Comparison of ENCODE assay signal across 9 cellular contexts in the genomic region with DNA sequence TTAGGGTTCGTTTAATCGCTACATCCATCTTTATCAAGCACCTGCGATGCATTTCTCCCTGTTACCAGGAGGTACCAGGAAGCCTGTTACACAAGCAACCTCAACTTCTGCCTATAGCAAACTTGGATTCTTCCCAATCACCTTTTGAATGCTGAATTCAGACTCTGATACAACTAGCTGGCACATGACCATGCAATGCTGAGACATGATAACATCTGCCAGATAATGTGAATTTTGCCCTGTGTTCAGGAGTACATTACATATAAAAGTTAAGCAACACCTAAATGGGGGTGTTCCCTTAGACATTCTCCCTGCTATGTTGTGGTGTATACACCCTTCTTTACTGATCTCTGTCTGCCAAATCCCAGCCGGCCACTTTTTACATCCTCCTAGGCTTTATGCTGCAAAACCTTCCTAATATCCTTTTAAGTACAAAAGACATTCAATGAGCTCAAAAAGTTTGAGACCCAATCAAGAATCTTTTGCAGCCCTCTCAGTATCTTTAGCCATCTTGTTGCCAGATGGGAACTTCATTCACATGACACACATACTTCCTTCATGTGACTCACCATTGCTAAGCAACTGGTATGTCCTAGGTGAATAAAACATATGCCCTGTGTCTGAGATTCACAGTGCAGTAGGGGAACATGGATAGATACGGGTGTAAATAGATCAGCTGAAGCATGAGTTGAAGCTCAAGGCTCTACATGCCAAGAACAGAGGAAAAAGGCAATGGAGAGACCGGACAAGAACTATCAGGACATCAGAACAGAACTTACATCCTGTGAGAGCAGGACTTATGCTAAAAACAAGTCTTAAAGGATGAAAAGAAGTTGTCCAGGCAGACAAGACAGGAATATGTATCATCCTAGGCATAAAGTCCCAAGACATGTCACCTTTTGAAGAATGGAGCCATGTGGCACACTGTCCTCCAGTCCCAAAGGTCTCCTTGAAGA.
DNase-seq lines count a peak whose midpoint lies in the region; ATAC-seq and TF ChIP-seq lines count a peak whose summit lies in the region.
"Had no signal": no experiment of that assay in that cellular context is flagged by ENCODE, and none has a peak within 500 bp of the region (broad histone marks: within the 10 kb centered on the region; RNA-seq: fewer than 3 reads in every experiment).

No MANE protein-coding gene starts in this region.

- H3K27ac ChIP-seq in adrenal gland (peak overlapping the region; percentile 38 to 71 (median 52)), stomach smooth muscle (ENCODE audit: low read length) (peak overlapping the region; percentile 58), Karpas-422 (ENCODE audit: low read length) (no peak overlapping the region)
- H3K27ac ChIP-seq: neutrophil had no signal

- intact Hi-C loops in adrenal gland (cut with DNase I), result loop anchor here in 1 of 2 donors (5.0 kb wide), 2 partner anchors 61 to 104 kb away; no protein-coding TSS in a partner anchor

- no peaks in the 10 kb centered on the region for H3K79me2 ChIP-seq in Karpas-422 (ENCODE audit: low read length)

- H3K4me1 Mint-ChIP-seq in HFFc6 (ENCODE audit: low read depth), result peaks cover 62% of the 10 kb centered on the region

- H3K9me3 ChIP-seq in adrenal gland (replicated peaks in 1 of 3) (no peaks in the 10 kb centered on the region), stomach smooth muscle (ENCODE audit: control insufficient read depth in 2 of 2, low read length in 2 of 2) (no peaks in the 10 kb centered on the region), Karpas-422 (ENCODE audit: low read length) (no peaks in the 10 kb centered on the region)
- H3K9me3 ChIP-seq: neutrophil had no signal

- H3K4me3 Mint-ChIP-seq in HFFc6, result peak overlapping the region; percentile 69

- ATAC-seq in GM21390 (IDR thresholded peaks at IDR 0.05; ENCODE audit: unreplicated experiment), result no peak

- WGBS in adrenal gland, 4 donors, result 83 to 87% (median 86%) methylated on average over 6 of the region's 6 CpGs

- H3K36me3 ChIP-seq in adrenal gland (replicated peaks in 1 of 2) (no peaks in the 10 kb centered on the region), stomach smooth muscle (ENCODE audit: control insufficient read depth in 2 of 2, insufficient read depth in 2 of 2, low read length in 2 of 2) (no peaks in the 10 kb centered on the region), Karpas-422 (ENCODE audit: insufficient read depth, low read length) (no peaks in the 10 kb centered on the region)
- H3K36me3 ChIP-seq: neutrophil had no signal

- no peak for TF ChIP-seq POLR2A in adrenal gland (IDR thresholded peaks at IDR 0.05)

- peaks cover 28 to 33% of the 10 kb centered on the region in 2 donors for H3K4me1 ChIP-seq in adrenal gland (replicated peaks in 1 of 2)
- peaks cover 29% of the 10 kb centered on the region for H3K4me1 ChIP-seq in stomach smooth muscle (ENCODE audit: control insufficient read depth, insufficient read depth, low read length)
- peaks cover 2% of the 10 kb centered on the region for H3K4me1 ChIP-seq in Karpas-422 (ENCODE audit: low read length)

- H2AFZ ChIP-seq in Karpas-422 (ENCODE audit: low read length), result no peak overlapping the region

- H3K9ac ChIP-seq in stomach smooth muscle (ENCODE audit: low read length in 2 of 2), result no peak overlapping the region
- H3K9ac ChIP-seq in Karpas-422 (ENCODE audit: low read length), result no peak overlapping the region

- peak overlapping the region; percentile 97 for H3K27ac Mint-ChIP-seq in HFFc6

- H3K4me3 ChIP-seq in adrenal gland (no peak overlapping the region), stomach smooth muscle (ENCODE audit: low read length in 2 of 2) (no peak overlapping the region), Karpas-422 (ENCODE audit: low read length) (no peak overlapping the region)

- H3K36me3 Mint-ChIP-seq in HFFc6 (ENCODE audit: low read depth), result peaks cover 24% of the 10 kb centered on the region

- H3K27me3 ChIP-seq in adrenal gland (no peaks in the 10 kb centered on the region), stomach smooth muscle (ENCODE audit: control insufficient read depth in 1 of 2, insufficient read depth in 2 of 2, low read length in 2 of 2) (no peaks in the 10 kb centered on the region), Karpas-422 (ENCODE audit: low read length) (no peaks in the 10 kb centered on the region)

- H3K4me2 ChIP-seq in Karpas-422 (ENCODE audit: low read depth, low read length, poor library complexity, severe bottlenecking), result no peak overlapping the region

- DNase-seq in HFFc6 (peak; percentile 91), adrenal gland (no peak), hepatic stellate cell (ENCODE audit: low spot score) (peak; percentile 83), Karpas-422 (no peak), SKM-1 treated with dmso at 0.1 percent for 144 hours (lab: John Stamatoyannopoulos, UW; ENCODE audit: unreplicated experiment) (no peak), T-helper 9 cell (no peak)

- TF ChIP-seq CTCF in HFFc6 (IDR thresholded peaks at IDR 0.05) (no peak), adrenal gland (IDR thresholded peaks at IDR 0.05) (no peak)

- peaks cover 7% of the 10 kb centered on the region; the same call in 1 of the 2 replicates for H4K20me1 ChIP-seq in Karpas-422 (ENCODE audit: insufficient read depth, low read depth, low read length)

- peaks cover 2% of the 10 kb centered on the region; the same call in 1 of the 2 replicates for H3K27me3 Mint-ChIP-seq in HFFc6 (ENCODE audit: insufficient read depth)

- no peaks in the 10 kb centered on the region for H3K9me3 Mint-ChIP-seq in HFFc6

- no peaks in the 10 kb centered on the region for H3K9me2 ChIP-seq in Karpas-422 (replicated peaks; ENCODE audit: insufficient read depth, low read length)

Comparison
In these comparisons a context has a peak if more than half of its experiments do, and no peak if none do; other contexts are left out.
1. DNase-seq: peak in HFFc6 (single experiment) and hepatic stellate cell (single experiment); none in adrenal gland (0 of 7), Karpas-422 (single experiment), SKM-1 treated with dmso at 0.1 percent for 144 hours (single experiment) and T-helper 9 cell (single experiment).